In genomic region chr3:41202075-41202833, GRCh38 we compare ENCODE assay signal across 1 cellular context.
TF ChIP-seq lines count a peak whose summit lies in the region.

No MANE protein-coding gene starts in this region.

TF ChIP-seq in GM23338, 12 proteins besides CTCF, POLR2A, EP300 and RAD21 (continued from another document):
- TF ChIP-seq ZNF462 (CRISPR knock-in tag; IDR thresholded peaks at IDR 0.05) (no peak), CREB1 (CRISPR knock-in tag; IDR thresholded peaks at IDR 0.05; ENCODE audit: low read depth) (no peak), ZNF331 (CRISPR knock-in tag; IDR thresholded peaks at IDR 0.05; ENCODE audit: low read depth) (no peak), EZH2phosphoT487 (IDR thresholded peaks at IDR 0.05; ENCODE audit: unreplicated experiment) (no peak), NANOG (IDR thresholded peaks at IDR 0.05; ENCODE audit: borderline replicate concordance) (no peak), STAT1 (IDR thresholded peaks at IDR 0.05; ENCODE audit: unreplicated experiment) (no peak)
